1 cellular context compared by ENCODE assay signal in the genomic region with DNA sequence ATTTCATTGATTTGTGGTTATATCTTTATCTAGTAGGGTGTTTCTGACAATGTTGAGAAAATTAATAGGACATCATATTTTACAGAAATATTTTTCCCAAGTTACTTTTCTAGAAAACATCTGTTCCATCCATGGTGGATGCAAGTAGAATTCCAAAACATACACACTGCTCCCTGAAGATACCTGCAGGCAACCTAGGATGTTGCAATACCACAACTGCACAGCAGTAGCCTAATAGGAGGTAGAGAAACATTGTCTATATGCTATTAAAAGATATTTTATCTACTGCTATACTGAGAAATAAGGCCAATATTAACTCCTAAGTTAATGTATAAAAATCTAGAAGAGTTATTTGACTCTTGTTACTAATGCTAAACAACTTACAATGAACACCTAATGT.
A peak's percentile ranks its signal among the peaks of the same experiment; 100 is the strongest.
TF ChIP-seq lines count a peak whose summit lies in the region.

No MANE protein-coding gene starts in this region.

TF ChIP-seq in Ishikawa, 13 proteins besides CTCF, POLR2A, EP300 and RAD21:
- TF ChIP-seq, protein P1, sequence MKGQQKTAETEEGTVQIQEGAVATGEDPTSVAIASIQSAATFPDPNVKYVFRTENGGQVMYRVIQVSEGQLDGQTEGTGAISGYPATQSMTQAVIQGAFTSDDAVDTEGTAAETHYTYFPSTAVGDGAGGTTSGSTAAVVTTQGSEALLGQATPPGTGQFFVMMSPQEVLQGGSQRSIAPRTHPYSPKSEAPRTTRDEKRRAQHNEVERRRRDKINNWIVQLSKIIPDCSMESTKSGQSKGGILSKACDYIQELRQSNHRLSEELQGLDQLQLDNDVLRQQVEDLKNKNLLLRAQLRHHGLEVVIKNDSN (IDR thresholded peaks at IDR 0.05): no peak
- TF ChIP-seq CEBPB (IDR thresholded peaks at IDR 0.05): peak; percentile 79
TF ChIP-seq in Ishikawa: peak in this region for 1.
